Comparison of ENCODE assay signal across 8 cellular contexts in genomic region chr7:7772385-7772784, GRCh38. TPM values are rescaled to one million over a fixed set of nuclear protein-coding genes. Genes with fewer than 3 reads are reported as not detected.
DNase-seq lines count a peak whose midpoint lies in the region; ATAC-seq, FAIRE-seq and TF ChIP-seq lines count a peak whose summit lies in the region.

No MANE protein-coding gene starts in this region.

- CTCF ChIA-PET in RWPE1 (lab: Yijun Ruan, JAX), result no interaction called here

- H3K9me2 ChIP-seq in hepatocyte (replicated peaks; ENCODE audit: insufficient read depth), result no peaks in the 10 kb centered on the region

- peak overlapping the region; percentile 21 for H3K4me2 ChIP-seq in hepatocyte

- POLR2A ChIA-PET in RWPE1 (lab: Yijun Ruan, JAX; ENCODE audit: low non-redundant PET), result no interaction called here

- FAIRE-seq in GM12891 (lab: Jason Lieb, UNC), result peak; percentile 79

- no peak overlapping the region for H3K4me3 ChIP-seq in hepatocyte

- WGBS in hepatocyte (ENCODE audit: low lambda C conversion rate, missing lambda C conversion rate), result 53% methylated on average over 6 of the region's 6 CpGs

- no peaks in the 10 kb centered on the region for H4K20me1 ChIP-seq in hepatocyte (ENCODE audit: insufficient read depth, poor library complexity, severe bottlenecking)

- H3K79me2 ChIP-seq in hepatocyte, result no peaks in the 10 kb centered on the region

- peak; percentile 60 for ATAC-seq in HG02884 (IDR thresholded peaks at IDR 0.05; ENCODE audit: unreplicated experiment)

- no peaks in the 10 kb centered on the region for H3K36me3 ChIP-seq in hepatocyte (replicated peaks; ENCODE audit: insufficient read depth, low read depth)

- no peaks in the 10 kb centered on the region for H3K27me3 ChIP-seq in hepatocyte

- no peak overlapping the region for H2AFZ ChIP-seq in hepatocyte

- peaks cover 4% of the 10 kb centered on the region for H3K4me1 ChIP-seq in hepatocyte (ENCODE audit: insufficient read depth)

- DNase-seq in GM12891 (ENCODE audit: insufficient read length, low spot score) (no peak), RWPE1 (ENCODE audit: low spot score) (peak; percentile 77), hepatocyte (ENCODE audit: low spot score) (no peak), NCI-H2196 treated with DMSO at 0.1 percent for 48 hours (lab: John Stamatoyannopoulos, UW; ENCODE audit: unreplicated experiment) (no peak), occipital lobe (lab: John Stamatoyannopoulos, UW) (no peak), islet precursor cell (no peak)
- no peak for DNase-seq in activated CD8-positive, alpha-beta memory T cell treated with anti-CD3 and anti-CD28 coated beads for 24 hours

- TF ChIP-seq CTCF in RWPE1 (conservative IDR thresholded peaks at IDR 0.05; ENCODE audit: low read depth) (no peak), hepatocyte (IDR thresholded peaks at IDR 0.05; ENCODE audit: poor library complexity) (no peak)

- no peak for TF ChIP-seq POLR2A in GM12891 (IDR thresholded peaks at IDR 0.05; ENCODE audit: low read depth, low read length)

- H3K9me3 ChIP-seq in hepatocyte (ENCODE audit: low read depth), result no peaks in the 10 kb centered on the region

- H3K27ac ChIP-seq in RWPE1 (no peak overlapping the region), hepatocyte (peak overlapping the region; percentile 7)

TF ChIP-seq in GM12891, 5 proteins besides CTCF, POLR2A, EP300 and RAD21:
- TF ChIP-seq TAF1 (IDR thresholded peaks at IDR 0.05; ENCODE audit: low read depth, low read length) (no peak), SPI1 (IDR thresholded peaks at IDR 0.05; ENCODE audit: low read depth, low read length) (no peak), PAX5 (IDR thresholded peaks at IDR 0.05; ENCODE audit: insufficient read depth, low read length, severe bottlenecking) (no peak), POU2F2 (IDR thresholded peaks at IDR 0.05; ENCODE audit: low read depth, low read length) (no peak), POLR2AphosphoS5 (IDR thresholded peaks at IDR 0.05; ENCODE audit: low read depth, low read length) (no peak)

RNA-seq across cellular contexts. Expression of gene RPA3, which starts 54.0 kb away (rescaled TPM):
- 80.1 TPM for polyA plus RNA-seq in GM12891 (2012; ENCODE audit: low read depth, missing spikeins)
- total RNA-seq in hepatocyte (17.3 and 20.9 TPM in 2 replicates), occipital lobe (12.9 TPM)
- polyA plus RNA-seq in hepatocyte, result 38.2 and 46.0 TPM in 2 replicates
